ENCODE assay signal across 8 cellular contexts in genomic region chr22:39960791-39961746, GRCh38. TPM values are rescaled to one million over a fixed set of nuclear protein-coding genes. Genes with fewer than 3 reads are reported as not detected.
DNase-seq lines count a peak whose midpoint lies in the region; ATAC-seq and TF ChIP-seq lines count a peak whose summit lies in the region.

No MANE protein-coding gene starts in this region.

- peaks cover 6% of the 10 kb centered on the region for H3K4me1 ChIP-seq in fibroblast of lung (ENCODE audit: control insufficient read depth, extremely low read depth, insufficient read depth, low read length)
- H3K4me1 ChIP-seq in prostate gland (replicated peaks), result no peaks in the 10 kb centered on the region

- H3K9ac ChIP-seq in fibroblast of lung (ENCODE audit: insufficient read depth, low read length), result no peak overlapping the region

- H3K36me3 Mint-ChIP-seq in activated CD4-positive, alpha-beta T cell treated with anti-CD3 and anti-CD28 coated beads, Interleukin-2, amount 10 ng/mL, durations not matched to agents 24 days and 14 days (ENCODE audit: low read depth), result peaks cover 72% of the 10 kb centered on the region

- H2AFZ ChIP-seq in fibroblast of lung (ENCODE audit: low read length), result no peak overlapping the region

- peaks cover 48% of the 10 kb centered on the region for H3K4me1 Mint-ChIP-seq in activated CD4-positive, alpha-beta T cell treated with anti-CD3 and anti-CD28 coated beads, Interleukin-2, amount 10 ng/mL, durations not matched to agents 24 days and 14 days

- no peak for TF ChIP-seq POLR2A in prostate gland (IDR thresholded peaks at IDR 0.05)

- no peaks in the 10 kb centered on the region for H4K20me1 ChIP-seq in fibroblast of lung (ENCODE audit: control insufficient read depth, extremely low read depth, insufficient read depth, low read length)

- H3K4me2 ChIP-seq in fibroblast of lung (ENCODE audit: extremely low read depth, insufficient read depth, low read length), result no peak overlapping the region

- H3K79me2 ChIP-seq in fibroblast of lung (ENCODE audit: control insufficient read depth, insufficient read depth, low read length), result no peaks in the 10 kb centered on the region

- DNase-seq in AG08396 (ENCODE audit: low spot score) (peak; percentile 55), HK-2 (ENCODE audit: unreplicated experiment) (peak; percentile 53), fibroblast of lung (ENCODE audit: low read depth in 2 of 2) (peak; percentile 92 to 99), prostate gland (ENCODE audit: low spot score) (no peak)
- peak; percentile 90 for DNase-seq in activated CD4-positive, alpha-beta T cell treated with anti-CD3 and anti-CD28 coated beads, Interleukin-2, amount 10 ng/mL, durations not matched to agents 24 days and 14 days
- DNase-seq in stimulated activated CD8-positive, alpha-beta memory T cell treated with anti-CD3 and anti-CD28 coated beads, Interleukin-15, amount 100 ng/mL, for 1 hour (ENCODE audit: low read depth), result peak; percentile 25
- DNase-seq in effector CD8-positive, alpha-beta T cell (lab: John Stamatoyannopoulos, UW), result no peak

- no peaks in the 10 kb centered on the region for H3K9me3 Mint-ChIP-seq in activated CD4-positive, alpha-beta T cell treated with anti-CD3 and anti-CD28 coated beads, Interleukin-2, amount 10 ng/mL, durations not matched to agents 24 days and 14 days

- H3K4me3 ChIP-seq in fibroblast of lung (replicated peaks in 1 of 4; ENCODE audit: control extremely low read depth in 1 of 4, insufficient read depth in 1 of 4, low read depth in 3 of 4, low read length in 4 of 4) (no peak overlapping the region), prostate gland (no peak overlapping the region)

- H3K9me3 ChIP-seq in fibroblast of lung (ENCODE audit: control insufficient read depth, insufficient read depth, low read depth, low read length) (no peaks in the 10 kb centered on the region), prostate gland (no peaks in the 10 kb centered on the region)

- H3K27ac ChIP-seq in fibroblast of lung (ENCODE audit: insufficient read depth, low read length), result peak overlapping the region; percentile 6
- no peak overlapping the region for H3K27ac ChIP-seq in prostate gland

- H3K27me3 ChIP-seq in fibroblast of lung (ENCODE audit: control insufficient read depth, insufficient read depth, low read length) (no peaks in the 10 kb centered on the region), prostate gland (replicated peaks; ENCODE audit: insufficient read depth) (no peaks in the 10 kb centered on the region)

- WGBS in prostate gland, result 90% methylated on average over 13 of the region's 13 CpGs

- intact Hi-C loops in activated CD4-positive, alpha-beta T cell treated with anti-CD3 and anti-CD28 coated beads, Interleukin-2, amount 10 ng/mL, durations not matched to agents 24 days and 14 days (cut with micrococcal nuclease), result loop anchor here (1.0 to 5.0 kb wide), 4 partner anchors 28 to 121 kb away; partner anchors contain the start of gene GRAP2
- intact Hi-C loops in prostate gland (cut with DNase I), result no loop called here

- H3K36me3 ChIP-seq in fibroblast of lung (ENCODE audit: control insufficient read depth, insufficient read depth, low read length) (no peaks in the 10 kb centered on the region), prostate gland (no peaks in the 10 kb centered on the region)

- peak; percentile 71 for ATAC-seq in GM19455 (IDR thresholded peaks at IDR 0.05; ENCODE audit: unreplicated experiment)

- H3K27ac Mint-ChIP-seq in activated CD4-positive, alpha-beta T cell treated with anti-CD3 and anti-CD28 coated beads, Interleukin-2, amount 10 ng/mL, durations not matched to agents 24 days and 14 days, result peak overlapping the region; percentile 76

- H3K4me3 Mint-ChIP-seq in activated CD4-positive, alpha-beta T cell treated with anti-CD3 and anti-CD28 coated beads, Interleukin-2, amount 10 ng/mL, durations not matched to agents 24 days and 14 days, result peak overlapping the region; percentile 63

- TF ChIP-seq CTCF in fibroblast of lung (conservative IDR thresholded peaks at IDR 0.05 in 1 of 2, IDR thresholded peaks at IDR 0.05 in 1 of 2; ENCODE audit: low read depth in 1 of 2, low read length in 2 of 2), result no peak
- no peak for TF ChIP-seq CTCF in prostate gland (IDR thresholded peaks at IDR 0.05)

- no peaks in the 10 kb centered on the region for H3K27me3 Mint-ChIP-seq in activated CD4-positive, alpha-beta T cell treated with anti-CD3 and anti-CD28 coated beads, Interleukin-2, amount 10 ng/mL, durations not matched to agents 24 days and 14 days

RNA-seq across cellular contexts. Expression of gene TMA7B, which starts 0.9 kb away (rescaled TPM):
- total RNA-seq in activated CD4-positive, alpha-beta T cell treated with anti-CD3 and anti-CD28 coated beads, Interleukin-2, amount 10 ng/mL, durations not matched to agents 24 days and 14 days, result 0.90 and 0.96 TPM in 2 replicates
- total RNA-seq in fibroblast of lung, result not detected in 2 replicates
- not detected in 2 replicates for polyA plus RNA-seq in fibroblast of lung
- polyA plus RNA-seq in fibroblast of lung (2012), result not detected in 2 replicates
- not detected in 2 replicates for polyA minus RNA-seq in fibroblast of lung (ENCODE audit: low replicate concordance)
- not detected for total RNA-seq in prostate gland

RNA-seq across cellular contexts. Expression of gene FAM83F, which starts 33.7 kb away (rescaled TPM):
- 0.17 and 0.23 TPM in 2 replicates for total RNA-seq in activated CD4-positive, alpha-beta T cell treated with anti-CD3 and anti-CD28 coated beads, Interleukin-2, amount 10 ng/mL, durations not matched to agents 24 days and 14 days
- total RNA-seq in fibroblast of lung (under 0.01 TPM in 1 of 2 replicates, not detected in the other), prostate gland (10 to 100 TPM; 26.2 to 28.6 TPM)
- polyA plus RNA-seq in fibroblast of lung, result 0.01 TPM in 1 of 2 replicates, not detected in the other
- polyA plus RNA-seq in fibroblast of lung (2012), result not detected in 2 replicates
- polyA minus RNA-seq in fibroblast of lung (ENCODE audit: low replicate concordance), result not detected in 2 replicates

Comparison
In these comparisons a context has a peak if more than half of its experiments do, and no peak if none do; other contexts are left out.
1. DNase-seq: peak in AG08396 (single experiment), HK-2 (single experiment), activated CD4-positive, alpha-beta T cell treated with anti-CD3 and anti-CD28 coated beads, Interleukin-2, amount 10 ng/mL, durations not matched to agents 24 days and 14 days (single experiment), fibroblast of lung (2 of 2) and stimulated activated CD8-positive, alpha-beta memory T cell treated with anti-CD3 and anti-CD28 coated beads, Interleukin-15, amount 100 ng/mL, for 1 hour (single experiment); none in prostate gland (single experiment) and effector CD8-positive, alpha-beta T cell (single experiment).
2. RNA of gene FAM83F, which starts 33.7 kb away (total RNA-seq): 26.2 to 28.6 TPM in prostate gland; 0.17 to 0.23 TPM in activated CD4-positive, alpha-beta T cell treated with anti-CD3 and anti-CD28 coated beads, Interleukin-2, amount 10 ng/mL, durations not matched to agents 24 days and 14 days and under 0.01 TPM in fibroblast of lung; every median in the first group is over 10 times any median in the second.